Comparison of ENCODE assay signal across 27 cellular contexts in genomic region chr5:133336969-133337410, GRCh38.
"Had no signal": no experiment of that assay in that cellular context is flagged by ENCODE, and none has a peak within 500 bp of the region (broad histone marks: within the 10 kb centered on the region; RNA-seq: fewer than 3 reads in every experiment).

No MANE protein-coding gene starts in this region.

- H3K9me3 ChIP-seq: esophagus muscularis mucosa, gastrocnemius medialis had no signal

- H3K4me1 ChIP-seq: esophagus muscularis mucosa, foreskin keratinocyte had no signal

- H3K4me3 Mint-ChIP-seq: activated CD4-positive, alpha-beta T cell treated with anti-CD3 and anti-CD28 coated beads for 36 hours; activated CD4-positive, alpha-beta T cell treated with anti-CD3 and anti-CD28 coated beads, Interleukin-2, amount 10 ng/mL, durations not matched to agents 24 days and 14 days; activated CD8-positive, alpha-beta T cell treated with anti-CD3 and anti-CD28 coated beads for 36 hours; activated naive CD4-positive, alpha-beta T cell treated with anti-CD3 and anti-CD28 coated beads, Interleukin-2, amount 10 ng/mL, durations not matched to agents 7 days and 5 days; activated naive CD8-positive, alpha-beta T cell treated with anti-CD3 and anti-CD28 coated beads, Interleukin-2, amount 10 ng/mL, durations not matched to agents 7 days and 5 days; activated T-cell treated with anti-CD3 and anti-CD28 coated beads, Interleukin-2, amount 50 U/mL, for 72 hours; central memory CD8-positive, alpha-beta T cell; effector memory CD8-positive, alpha-beta T cell had no signal

- H3K36me3 Mint-ChIP-seq: activated naive CD4-positive, alpha-beta T cell treated with anti-CD3 and anti-CD28 coated beads, Interleukin-2, amount 10 ng/mL, durations not matched to agents 7 days and 5 days; activated naive CD4-positive, alpha-beta T cell treated with anti-CD3 and anti-CD28 coated beads, Interleukin-2, amount 50 U/mL, for 72 hours; activated naive CD8-positive, alpha-beta T cell treated with anti-CD3 and anti-CD28 coated beads, Interleukin-2, amount 10 ng/mL, durations not matched to agents 7 days and 5 days had no signal

- H3K4me1 Mint-ChIP-seq: central memory CD8-positive, alpha-beta T cell had no signal

- H3K9me3 Mint-ChIP-seq: activated CD4-positive, alpha-beta T cell treated with anti-CD3 and anti-CD28 coated beads, Interleukin-2, amount 10 ng/mL, durations not matched to agents 24 days and 14 days; activated CD8-positive, alpha-beta T cell treated with anti-CD3 and anti-CD28 coated beads for 36 hours; activated naive CD4-positive, alpha-beta T cell treated with anti-CD3 and anti-CD28 coated beads, Interleukin-2, amount 10 ng/mL, durations not matched to agents 7 days and 5 days; activated naive CD4-positive, alpha-beta T cell treated with anti-CD3 and anti-CD28 coated beads, Interleukin-2, amount 50 U/mL, for 72 hours; activated naive CD8-positive, alpha-beta T cell treated with anti-CD3 and anti-CD28 coated beads, Interleukin-2, amount 10 ng/mL, durations not matched to agents 7 days and 5 days; activated T-cell treated with anti-CD3 and anti-CD28 coated beads, Interleukin-2, amount 50 U/mL, for 72 hours; central memory CD8-positive, alpha-beta T cell; effector memory CD8-positive, alpha-beta T cell had no signal

- H3K27ac ChIP-seq: brain microvascular endothelial cell, esophagus muscularis mucosa, foreskin keratinocyte, gastrocnemius medialis had no signal

- DNase-seq: activated CD4-positive, alpha-beta T cell treated with anti-CD3 and anti-CD28 coated beads, Interleukin-2, amount 10 ng/mL, durations not matched to agents 24 days and 14 days; activated CD4-positive, CD25-positive, alpha-beta regulatory T cell; activated CD4-positive, CD25-positive, alpha-beta regulatory T cell treated with anti-CD3 and anti-CD28 coated beads, Interleukin-2, amount 50 U/mL, for 72 hours; activated CD8-positive, alpha-beta memory T cell treated with anti-CD3 and anti-CD28 coated beads for 24 hours; activated gamma-delta T cell; activated naive CD4-positive, alpha-beta T cell; activated naive CD4-positive, alpha-beta T cell treated with anti-CD3 and anti-CD28 coated beads, Interleukin-2, amount 10 ng/mL, durations not matched to agents 7 days and 5 days; activated naive CD8-positive, alpha-beta T cell treated with anti-CD3 and anti-CD28 coated beads, Interleukin-2, amount 10 ng/mL, durations not matched to agents 7 days and 5 days; activated T-cell treated with anti-CD3 and anti-CD28 coated beads, Interleukin-2, amount 50 U/mL, for 72 hours; anterior cingulate cortex; brain microvascular endothelial cell; cortex of kidney; dermis blood vessel endothelial cell; effector CD4-positive, alpha-beta T cell; effector memory CD8-positive, alpha-beta T cell; erythroblast; foreskin keratinocyte; gastrocnemius medialis; glutamatergic neuron; T-helper 2 cell had no signal

- FAIRE-seq: astrocyte, bronchial epithelial cell had no signal

- H3K36me3 ChIP-seq: brain microvascular endothelial cell, esophagus muscularis mucosa, gastrocnemius medialis had no signal

- H3K4me3 ChIP-seq: esophagus muscularis mucosa, gastrocnemius medialis had no signal

- ATAC-seq: effector memory CD8-positive, alpha-beta T cell; foreskin keratinocyte; gastrocnemius medialis had no signal

- H3K27ac Mint-ChIP-seq: activated CD4-positive, alpha-beta T cell treated with anti-CD3 and anti-CD28 coated beads for 36 hours; activated CD8-positive, alpha-beta T cell treated with anti-CD3 and anti-CD28 coated beads for 36 hours; activated naive CD4-positive, alpha-beta T cell treated with anti-CD3 and anti-CD28 coated beads, Interleukin-2, amount 10 ng/mL, durations not matched to agents 7 days and 5 days; activated naive CD4-positive, alpha-beta T cell treated with anti-CD3 and anti-CD28 coated beads, Interleukin-2, amount 50 U/mL, for 72 hours; activated T-cell treated with anti-CD3 and anti-CD28 coated beads, Interleukin-2, amount 50 U/mL, for 72 hours; effector memory CD8-positive, alpha-beta T cell had no signal

- H3K27me3 Mint-ChIP-seq: activated CD4-positive, alpha-beta T cell treated with anti-CD3 and anti-CD28 coated beads for 36 hours; activated CD4-positive, alpha-beta T cell treated with anti-CD3 and anti-CD28 coated beads, Interleukin-2, amount 10 ng/mL, durations not matched to agents 24 days and 14 days; activated CD8-positive, alpha-beta T cell treated with anti-CD3 and anti-CD28 coated beads for 36 hours; activated naive CD8-positive, alpha-beta T cell treated with anti-CD3 and anti-CD28 coated beads, Interleukin-2, amount 10 ng/mL, durations not matched to agents 7 days and 5 days had no signal
